In genomic region chr6:133431031-133431430, GRCh38 we compare ENCODE assay signal across 15 cellular contexts.
DNase-seq lines count a peak whose midpoint lies in the region; ATAC-seq and TF ChIP-seq lines count a peak whose summit lies in the region.
"Had no signal": no experiment of that assay in that cellular context is flagged by ENCODE, and none has a peak within 500 bp of the region (broad histone marks: within the 10 kb centered on the region; RNA-seq: fewer than 3 reads in every experiment).

No MANE protein-coding gene starts in this region.

- H3K14ac ChIP-seq in IMR-90 (replicated peaks; ENCODE audit: low read depth, low read length), result no peak overlapping the region

- H3K27ac Mint-ChIP-seq in nephron (peak overlapping the region; percentile 8 to 94 (median 62)), type B pancreatic cell (peak overlapping the region; percentile 64)
- no peak overlapping the region for H3K27ac Mint-ChIP-seq in activated naive CD4-positive, alpha-beta T cell treated with anti-CD3 and anti-CD28 coated beads, Interleukin-2, amount 10 ng/mL, durations not matched to agents 7 days and 5 days
- H3K27ac Mint-ChIP-seq: CD8-positive, alpha-beta memory T cell had no signal

- no peaks in the 10 kb centered on the region for H3K27me3 Mint-ChIP-seq in nephron (ENCODE audit: low read depth)
- H3K27me3 Mint-ChIP-seq in type B pancreatic cell, result no peaks in the 10 kb centered on the region
- no peaks in the 10 kb centered on the region for H3K27me3 Mint-ChIP-seq in activated naive CD4-positive, alpha-beta T cell treated with anti-CD3 and anti-CD28 coated beads, Interleukin-2, amount 10 ng/mL, durations not matched to agents 7 days and 5 days

- no peak for ATAC-seq in IMR-90 (ENCODE audit: low read depth)
- ATAC-seq in lower lobe of right lung, result no peak

- H2AFZ ChIP-seq in IMR-90 (replicated peaks; ENCODE audit: low read length, poor library complexity), result no peak overlapping the region

- H3K4me1 Mint-ChIP-seq in nephron, result peaks cover 65% of the 10 kb centered on the region
- H3K4me1 Mint-ChIP-seq in type B pancreatic cell (ENCODE audit: unreplicated experiment), result peaks cover 25% of the 10 kb centered on the region
- no peaks in the 10 kb centered on the region for H3K4me1 Mint-ChIP-seq in activated naive CD4-positive, alpha-beta T cell treated with anti-CD3 and anti-CD28 coated beads, Interleukin-2, amount 10 ng/mL, durations not matched to agents 7 days and 5 days
- H3K4me1 Mint-ChIP-seq: CD8-positive, alpha-beta memory T cell had no signal

- peaks cover 2% of the 10 kb centered on the region for H4K20me1 ChIP-seq in IMR-90 (ENCODE audit: insufficient read depth, low read length)

- no peak overlapping the region for H2BK120ac ChIP-seq in IMR-90 (ENCODE audit: low read depth, low read length)

- TF ChIP-seq POLR2A in IMR-90 (IDR thresholded peaks at IDR 0.05; ENCODE audit: low read depth, low read length), result no peak

- no peak overlapping the region for H3K4me2 ChIP-seq in IMR-90 (ENCODE audit: low read depth, low read length)

- intact Hi-C loops in IMR-90 (cut with micrococcal nuclease), result no loop called here
- intact Hi-C loops in lower lobe of right lung (cut with DNase I), result no loop called here

- dilution Hi-C loops in IMR-90 (cut with HindIII; ENCODE audit: low sequenced_read_pairs, unreplicated experiment), result no loop called here

- POLR2A ChIA-PET in IMR-90 (lab: Charles Lee; ENCODE audit: unreplicated experiment), result no interaction called here

- H3K36me3 ChIP-seq in IMR-90 (ENCODE audit: control insufficient read depth, insufficient read depth, low read length), result no peaks in the 10 kb centered on the region; the same call in 1 of the 2 replicates
- no peaks in the 10 kb centered on the region for H3K36me3 ChIP-seq in ectodermal cell (ENCODE audit: control insufficient read depth, insufficient read depth, low read length)
- no peaks in the 10 kb centered on the region for H3K36me3 ChIP-seq in lower lobe of right lung
- H3K36me3 ChIP-seq: HAP-1 had no signal

- CTCF ChIA-PET in IMR-90 (lab: Yijun Ruan, JAX), result no interaction called here
- CTCF ChIA-PET in activated naive CD4-positive, alpha-beta T cell treated with anti-CD3 and anti-CD28 coated beads, Interleukin-2, amount 10 ng/mL, durations not matched to agents 7 days and 5 days (lab: Charles Lee), result no interaction called here

- no peak overlapping the region for H3K9ac ChIP-seq in IMR-90 (ENCODE audit: low read depth, low read length)

- H3K4me1 ChIP-seq in IMR-90 (ENCODE audit: control insufficient read depth, insufficient read depth, low read length) (no peaks in the 10 kb centered on the region), ectodermal cell (ENCODE audit: control insufficient read depth, insufficient read depth, low read length) (peaks cover 21% of the 10 kb centered on the region), lower lobe of right lung (no peaks in the 10 kb centered on the region)
- H3K4me1 ChIP-seq: HAP-1 had no signal

- no peak overlapping the region for H2BK15ac ChIP-seq in IMR-90 (ENCODE audit: low read depth, low read length)

- H4K8ac ChIP-seq in IMR-90 (ENCODE audit: low read depth in 2 of 2, low read length in 2 of 2), result no peak overlapping the region

- H3K9me3 Mint-ChIP-seq in nephron (no peaks in the 10 kb centered on the region), type B pancreatic cell (peaks cover 7% of the 10 kb centered on the region)
- H3K9me3 Mint-ChIP-seq in activated naive CD4-positive, alpha-beta T cell treated with anti-CD3 and anti-CD28 coated beads, Interleukin-2, amount 10 ng/mL, durations not matched to agents 7 days and 5 days, result no peaks in the 10 kb centered on the region
- H3K9me3 Mint-ChIP-seq: CD8-positive, alpha-beta memory T cell had no signal

- H3K27me3 ChIP-seq in IMR-90 (ENCODE audit: control insufficient read depth, insufficient read depth, low read length) (no peaks in the 10 kb centered on the region), ectodermal cell (ENCODE audit: control insufficient read depth, insufficient read depth, low read length, poor library complexity, severe bottlenecking) (no peaks in the 10 kb centered on the region), lower lobe of right lung (ENCODE audit: low read depth) (no peaks in the 10 kb centered on the region)

- TF ChIP-seq RAD21 in IMR-90 (IDR thresholded peaks at IDR 0.05; ENCODE audit: low read length), result no peak

- H2AK9ac ChIP-seq in IMR-90 (replicated peaks; ENCODE audit: low read depth, low read length, poor library complexity), result no peak overlapping the region

- no peak overlapping the region for H3K18ac ChIP-seq in IMR-90 (ENCODE audit: low read depth, low read length)

- H3K9me3 ChIP-seq in IMR-90 (ENCODE audit: control insufficient read depth, insufficient read depth, low read length), result no peaks in the 10 kb centered on the region
- H3K9me3 ChIP-seq in ectodermal cell (ENCODE audit: control insufficient read depth, low read length), result no peaks in the 10 kb centered on the region
- no peaks in the 10 kb centered on the region for H3K9me3 ChIP-seq in lower lobe of right lung
- H3K9me3 ChIP-seq: HAP-1 had no signal

- DNase-seq in IMR-90, result no peak
- no peak for DNase-seq in type B pancreatic cell (ENCODE audit: extremely low spot score, unreplicated experiment)
- no peak for DNase-seq in activated naive CD4-positive, alpha-beta T cell treated with anti-CD3 and anti-CD28 coated beads, Interleukin-2, amount 10 ng/mL, durations not matched to agents 7 days and 5 days
- no peak for DNase-seq in NCI-H1436 treated with DMSO at 0.1 percent for 48 hours (lab: John Stamatoyannopoulos, UW)
- DNase-seq in lower lobe of right lung, result no peak
- DNase-seq: C1 segment of cervical spinal cord; CD8-positive, alpha-beta memory T cell; NCI-H1417 treated with DMSO at 0.1 percent for 48 hours; NCI-H1930; Right ventricle myocardium superior had no signal

- TF ChIP-seq CTCF in IMR-90 (conservative IDR thresholded peaks at IDR 0.05; ENCODE audit: low read depth, low read length) (no peak), nephron (IDR thresholded peaks at IDR 0.05; ENCODE audit: unreplicated experiment in 3 of 3) (no peak), type B pancreatic cell (conservative IDR thresholded peaks at IDR 0.05) (no peak), lower lobe of right lung (IDR thresholded peaks at IDR 0.05) (no peak)

- H2BK20ac ChIP-seq in IMR-90 (ENCODE audit: low read depth, low read length), result no peak overlapping the region

- H3K4me3 Mint-ChIP-seq in nephron (no peak overlapping the region), type B pancreatic cell (peak overlapping the region; percentile 23)
- no peak overlapping the region for H3K4me3 Mint-ChIP-seq in activated naive CD4-positive, alpha-beta T cell treated with anti-CD3 and anti-CD28 coated beads, Interleukin-2, amount 10 ng/mL, durations not matched to agents 7 days and 5 days
- H3K4me3 Mint-ChIP-seq: CD8-positive, alpha-beta memory T cell had no signal

- H3K56ac ChIP-seq in IMR-90 (ENCODE audit: extremely low read depth, insufficient read depth, low read length), result no peak overlapping the region

- H3K4me3 ChIP-seq in IMR-90 (ENCODE audit: insufficient read depth, low read depth, low read length) (no peak overlapping the region), ectodermal cell (ENCODE audit: insufficient read depth, low read depth, low read length) (no peak overlapping the region), lower lobe of right lung (no peak overlapping the region)
- H3K4me3 ChIP-seq: HAP-1, SK-N-MC had no signal

- H4K5ac ChIP-seq in IMR-90 (ENCODE audit: low read depth, low read length), result no peak overlapping the region

- H4K91ac ChIP-seq in IMR-90 (ENCODE audit: insufficient read depth, low read depth, low read length), result no peak overlapping the region

- no peak overlapping the region for H3K4ac ChIP-seq in IMR-90 (ENCODE audit: low read depth, low read length)

- in situ Hi-C loops in IMR-90 (cut with MboI; ENCODE audit: low sequenced_read_pairs), result no loop called here

- H2BK5ac ChIP-seq in IMR-90 (ENCODE audit: low read depth, low read length, poor library complexity, severe bottlenecking), result no peak overlapping the region

- H2AK5ac ChIP-seq in IMR-90 (ENCODE audit: low read depth, low read length), result no peak overlapping the region

- peaks cover 3% of the 10 kb centered on the region for H3K9me1 ChIP-seq in IMR-90 (ENCODE audit: insufficient read depth, low read length)

- peak overlapping the region; percentile 62; the same call in 1 of the 2 replicates for H3K23ac ChIP-seq in IMR-90 (ENCODE audit: low read depth, low read length)

- H3K36me3 Mint-ChIP-seq in nephron (ENCODE audit: low read depth), result peaks cover 5% of the 10 kb centered on the region
- H3K36me3 Mint-ChIP-seq in type B pancreatic cell, result peaks cover 4% of the 10 kb centered on the region
- no peaks in the 10 kb centered on the region for H3K36me3 Mint-ChIP-seq in activated naive CD4-positive, alpha-beta T cell treated with anti-CD3 and anti-CD28 coated beads, Interleukin-2, amount 10 ng/mL, durations not matched to agents 7 days and 5 days
- H3K36me3 Mint-ChIP-seq: CD8-positive, alpha-beta memory T cell had no signal

- no TSS peak for BruUV-seq in IMR-90 (replicated peaks; lab: Mats Ljungman, UMichigan)

- H3K79me1 ChIP-seq in IMR-90 (ENCODE audit: low read depth in 1 of 2, low read length in 2 of 2), result peaks cover under 1 to 6% of the 10 kb centered on the region in 2 experiments; a peak in 2 of 4 replicates

- H3K27ac ChIP-seq in IMR-90 (ENCODE audit: insufficient read depth, low read length), result no peak overlapping the region
- peak overlapping the region; percentile 31 for H3K27ac ChIP-seq in ectodermal cell (ENCODE audit: insufficient read depth, low read depth, low read length, poor library complexity, severe bottlenecking)
- no peak overlapping the region for H3K27ac ChIP-seq in lower lobe of right lung
- H3K27ac ChIP-seq: HL-60, SK-N-MC had no signal

TF ChIP-seq in IMR-90, 13 proteins besides CTCF, POLR2A, EP300 and RAD21 (continues in another document):
- no peak for TF ChIP-seq RFX5 (IDR thresholded peaks at IDR 0.05; ENCODE audit: low read depth, low read length)
- no peak for TF ChIP-seq RCOR1 (IDR thresholded peaks at IDR 0.05; ENCODE audit: insufficient replicate concordance, low read length)
- TF ChIP-seq FOS (IDR thresholded peaks at IDR 0.05; ENCODE audit: low read depth, low read length), result no peak
- TF ChIP-seq CHD1 (IDR thresholded peaks at IDR 0.05; ENCODE audit: low read depth, low read length), result no peak
- no peak for TF ChIP-seq SMC3 (IDR thresholded peaks at IDR 0.05; ENCODE audit: low read depth, low read length)
- no peak for TF ChIP-seq NFE2L2 (IDR thresholded peaks at IDR 0.05; ENCODE audit: low read depth, low read length)
- no peak for TF ChIP-seq BHLHE40 (IDR thresholded peaks at IDR 0.05; ENCODE audit: low read depth, low read length)
- no peak for TF ChIP-seq CEBPB (IDR thresholded peaks at IDR 0.05; ENCODE audit: low read depth, low read length)
- TF ChIP-seq MAFK (IDR thresholded peaks at IDR 0.05; ENCODE audit: low read depth, low read length), result no peak
- no peak for TF ChIP-seq MXI1 (IDR thresholded peaks at IDR 0.05; ENCODE audit: borderline replicate concordance, low read depth, low read length)
